2 cellular contexts compared by ENCODE assay signal in the genomic region with DNA sequence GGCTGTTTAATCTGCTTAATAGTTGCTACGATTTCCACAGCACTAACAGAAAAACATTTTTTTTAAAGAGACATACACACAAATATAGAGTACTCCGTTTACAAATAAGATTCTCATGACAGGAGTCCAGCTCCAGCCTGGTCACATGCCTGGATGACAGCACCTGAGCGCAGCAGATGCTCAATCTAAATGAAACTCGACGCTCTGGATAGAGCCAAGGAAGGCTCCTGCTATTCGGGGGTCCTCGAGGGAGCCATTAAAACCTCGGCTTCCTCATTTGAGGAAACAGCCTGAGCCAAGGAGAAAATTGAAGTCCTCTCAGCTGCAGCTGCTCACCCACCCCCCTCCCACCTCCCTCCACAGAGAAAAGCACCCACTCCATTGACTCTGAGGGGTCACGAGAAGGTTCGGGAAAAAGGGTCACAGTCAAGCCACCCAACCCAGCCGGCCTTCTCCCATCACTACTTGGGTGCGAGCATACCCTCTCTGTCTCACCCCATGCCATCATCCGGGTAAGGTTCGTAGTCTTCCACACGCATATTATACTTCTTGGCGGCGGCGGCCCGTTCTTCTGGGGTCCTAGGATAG.
TF ChIP-seq lines count a peak whose summit lies in the region.

No MANE protein-coding gene starts in this region.

TF ChIP-seq in K562, 482 proteins besides CTCF, POLR2A, EP300 and RAD21 (continues in another document):
- no peak for TF ChIP-seq BHLHE40 (IDR thresholded peaks at IDR 0.05; ENCODE audit: low read length)
- TF ChIP-seq, protein P1, sequence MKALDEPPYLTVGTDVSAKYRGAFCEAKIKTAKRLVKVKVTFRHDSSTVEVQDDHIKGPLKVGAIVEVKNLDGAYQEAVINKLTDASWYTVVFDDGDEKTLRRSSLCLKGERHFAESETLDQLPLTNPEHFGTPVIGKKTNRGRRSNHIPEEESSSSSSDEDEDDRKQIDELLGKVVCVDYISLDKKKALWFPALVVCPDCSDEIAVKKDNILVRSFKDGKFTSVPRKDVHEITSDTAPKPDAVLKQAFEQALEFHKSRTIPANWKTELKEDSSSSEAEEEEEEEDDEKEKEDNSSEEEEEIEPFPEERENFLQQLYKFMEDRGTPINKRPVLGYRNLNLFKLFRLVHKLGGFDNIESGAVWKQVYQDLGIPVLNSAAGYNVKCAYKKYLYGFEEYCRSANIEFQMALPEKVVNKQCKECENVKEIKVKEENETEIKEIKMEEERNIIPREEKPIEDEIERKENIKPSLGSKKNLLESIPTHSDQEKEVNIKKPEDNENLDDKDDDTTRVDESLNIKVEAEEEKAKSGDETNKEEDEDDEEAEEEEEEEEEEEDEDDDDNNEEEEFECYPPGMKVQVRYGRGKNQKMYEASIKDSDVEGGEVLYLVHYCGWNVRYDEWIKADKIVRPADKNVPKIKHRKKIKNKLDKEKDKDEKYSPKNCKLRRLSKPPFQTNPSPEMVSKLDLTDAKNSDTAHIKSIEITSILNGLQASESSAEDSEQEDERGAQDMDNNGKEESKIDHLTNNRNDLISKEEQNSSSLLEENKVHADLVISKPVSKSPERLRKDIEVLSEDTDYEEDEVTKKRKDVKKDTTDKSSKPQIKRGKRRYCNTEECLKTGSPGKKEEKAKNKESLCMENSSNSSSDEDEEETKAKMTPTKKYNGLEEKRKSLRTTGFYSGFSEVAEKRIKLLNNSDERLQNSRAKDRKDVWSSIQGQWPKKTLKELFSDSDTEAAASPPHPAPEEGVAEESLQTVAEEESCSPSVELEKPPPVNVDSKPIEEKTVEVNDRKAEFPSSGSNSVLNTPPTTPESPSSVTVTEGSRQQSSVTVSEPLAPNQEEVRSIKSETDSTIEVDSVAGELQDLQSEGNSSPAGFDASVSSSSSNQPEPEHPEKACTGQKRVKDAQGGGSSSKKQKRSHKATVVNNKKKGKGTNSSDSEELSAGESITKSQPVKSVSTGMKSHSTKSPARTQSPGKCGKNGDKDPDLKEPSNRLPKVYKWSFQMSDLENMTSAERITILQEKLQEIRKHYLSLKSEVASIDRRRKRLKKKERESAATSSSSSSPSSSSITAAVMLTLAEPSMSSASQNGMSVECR (CRISPR knock-in tag; IDR thresholded peaks at IDR 0.05) = peak; percentile 38; the same call in 1 of the 2 replicates
- TF ChIP-seq NFIX (CRISPR knock-in tag; IDR thresholded peaks at IDR 0.05; ENCODE audit: low read depth) = no peak
- TF ChIP-seq, protein P2, sequence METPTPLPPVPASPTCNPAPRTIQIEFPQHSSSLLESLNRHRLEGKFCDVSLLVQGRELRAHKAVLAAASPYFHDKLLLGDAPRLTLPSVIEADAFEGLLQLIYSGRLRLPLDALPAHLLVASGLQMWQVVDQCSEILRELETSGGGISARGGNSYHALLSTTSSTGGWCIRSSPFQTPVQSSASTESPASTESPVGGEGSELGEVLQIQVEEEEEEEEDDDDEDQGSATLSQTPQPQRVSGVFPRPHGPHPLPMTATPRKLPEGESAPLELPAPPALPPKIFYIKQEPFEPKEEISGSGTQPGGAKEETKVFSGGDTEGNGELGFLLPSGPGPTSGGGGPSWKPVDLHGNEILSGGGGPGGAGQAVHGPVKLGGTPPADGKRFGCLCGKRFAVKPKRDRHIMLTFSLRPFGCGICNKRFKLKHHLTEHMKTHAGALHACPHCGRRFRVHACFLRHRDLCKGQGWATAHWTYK (CRISPR knock-in tag; IDR thresholded peaks at IDR 0.05) = no peak
- no peak for TF ChIP-seq PRPF4 (IDR thresholded peaks at IDR 0.05; ENCODE audit: insufficient read depth, low read depth, low read length, poor library complexity, severe bottlenecking)
- TF ChIP-seq TRIM28 (IDR thresholded peaks at IDR 0.05) = no peak
- no peak for TF ChIP-seq TCFL5 (CRISPR knock-in tag; conservative IDR thresholded peaks at IDR 0.05)
- TF ChIP-seq PRMT5 (CRISPR knock-in tag; IDR thresholded peaks at IDR 0.05) = no peak
- TF ChIP-seq PCBP1 (IDR thresholded peaks at IDR 0.05; ENCODE audit: low read depth, low read length, poor library complexity, severe bottlenecking) = no peak
- TF ChIP-seq HNRNPK (IDR thresholded peaks at IDR 0.05; ENCODE audit: low read depth, low read length, poor library complexity, severe bottlenecking) = no peak
- no peak for TF ChIP-seq ZNF75A (CRISPR knock-in tag; IDR thresholded peaks at IDR 0.05)
- TF ChIP-seq, protein P3, sequence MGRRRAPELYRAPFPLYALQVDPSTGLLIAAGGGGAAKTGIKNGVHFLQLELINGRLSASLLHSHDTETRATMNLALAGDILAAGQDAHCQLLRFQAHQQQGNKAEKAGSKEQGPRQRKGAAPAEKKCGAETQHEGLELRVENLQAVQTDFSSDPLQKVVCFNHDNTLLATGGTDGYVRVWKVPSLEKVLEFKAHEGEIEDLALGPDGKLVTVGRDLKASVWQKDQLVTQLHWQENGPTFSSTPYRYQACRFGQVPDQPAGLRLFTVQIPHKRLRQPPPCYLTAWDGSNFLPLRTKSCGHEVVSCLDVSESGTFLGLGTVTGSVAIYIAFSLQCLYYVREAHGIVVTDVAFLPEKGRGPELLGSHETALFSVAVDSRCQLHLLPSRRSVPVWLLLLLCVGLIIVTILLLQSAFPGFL (CRISPR knock-in tag; IDR thresholded peaks at IDR 0.05) = no peak
- TF ChIP-seq ZNF766 (CRISPR knock-in tag; conservative IDR thresholded peaks at IDR 0.05) = no peak
- no peak for TF ChIP-seq PHF21A (IDR thresholded peaks at IDR 0.05; ENCODE audit: borderline replicate concordance, low read depth)
- TF ChIP-seq, protein P4, sequence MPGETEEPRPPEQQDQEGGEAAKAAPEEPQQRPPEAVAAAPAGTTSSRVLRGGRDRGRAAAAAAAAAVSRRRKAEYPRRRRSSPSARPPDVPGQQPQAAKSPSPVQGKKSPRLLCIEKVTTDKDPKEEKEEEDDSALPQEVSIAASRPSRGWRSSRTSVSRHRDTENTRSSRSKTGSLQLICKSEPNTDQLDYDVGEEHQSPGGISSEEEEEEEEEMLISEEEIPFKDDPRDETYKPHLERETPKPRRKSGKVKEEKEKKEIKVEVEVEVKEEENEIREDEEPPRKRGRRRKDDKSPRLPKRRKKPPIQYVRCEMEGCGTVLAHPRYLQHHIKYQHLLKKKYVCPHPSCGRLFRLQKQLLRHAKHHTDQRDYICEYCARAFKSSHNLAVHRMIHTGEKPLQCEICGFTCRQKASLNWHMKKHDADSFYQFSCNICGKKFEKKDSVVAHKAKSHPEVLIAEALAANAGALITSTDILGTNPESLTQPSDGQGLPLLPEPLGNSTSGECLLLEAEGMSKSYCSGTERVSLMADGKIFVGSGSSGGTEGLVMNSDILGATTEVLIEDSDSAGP (CRISPR knock-in tag; IDR thresholded peaks at IDR 0.05) = 0 out of 2 replicates have a peak, but pooled peaks have one; percentile 44
- TF ChIP-seq ZSCAN29 (IDR thresholded peaks at IDR 0.05) = no peak

TF ChIP-seq in liver, 16 proteins besides CTCF, POLR2A, EP300 and RAD21:
- no peak for TF ChIP-seq JUND (IDR thresholded peaks at IDR 0.05)
- TF ChIP-seq, protein P5, sequence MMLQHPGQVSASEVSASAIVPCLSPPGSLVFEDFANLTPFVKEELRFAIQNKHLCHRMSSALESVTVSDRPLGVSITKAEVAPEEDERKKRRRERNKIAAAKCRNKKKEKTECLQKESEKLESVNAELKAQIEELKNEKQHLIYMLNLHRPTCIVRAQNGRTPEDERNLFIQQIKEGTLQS (IDR thresholded peaks at IDR 0.05) = no peak
- TF ChIP-seq HNF4A (conservative IDR thresholded peaks at IDR 0.05) = no peak
- TF ChIP-seq, protein P6, sequence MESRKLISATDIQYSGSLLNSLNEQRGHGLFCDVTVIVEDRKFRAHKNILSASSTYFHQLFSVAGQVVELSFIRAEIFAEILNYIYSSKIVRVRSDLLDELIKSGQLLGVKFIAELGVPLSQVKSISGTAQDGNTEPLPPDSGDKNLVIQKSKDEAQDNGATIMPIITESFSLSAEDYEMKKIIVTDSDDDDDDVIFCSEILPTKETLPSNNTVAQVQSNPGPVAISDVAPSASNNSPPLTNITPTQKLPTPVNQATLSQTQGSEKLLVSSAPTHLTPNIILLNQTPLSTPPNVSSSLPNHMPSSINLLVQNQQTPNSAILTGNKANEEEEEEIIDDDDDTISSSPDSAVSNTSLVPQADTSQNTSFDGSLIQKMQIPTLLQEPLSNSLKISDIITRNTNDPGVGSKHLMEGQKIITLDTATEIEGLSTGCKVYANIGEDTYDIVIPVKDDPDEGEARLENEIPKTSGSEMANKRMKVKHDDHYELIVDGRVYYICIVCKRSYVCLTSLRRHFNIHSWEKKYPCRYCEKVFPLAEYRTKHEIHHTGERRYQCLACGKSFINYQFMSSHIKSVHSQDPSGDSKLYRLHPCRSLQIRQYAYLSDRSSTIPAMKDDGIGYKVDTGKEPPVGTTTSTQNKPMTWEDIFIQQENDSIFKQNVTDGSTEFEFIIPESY (IDR thresholded peaks at IDR 0.05) = no peak
- no peak for TF ChIP-seq YY1 (IDR thresholded peaks at IDR 0.05)
- TF ChIP-seq NR2F2 (IDR thresholded peaks at IDR 0.05) = no peak
- TF ChIP-seq, protein P7, sequence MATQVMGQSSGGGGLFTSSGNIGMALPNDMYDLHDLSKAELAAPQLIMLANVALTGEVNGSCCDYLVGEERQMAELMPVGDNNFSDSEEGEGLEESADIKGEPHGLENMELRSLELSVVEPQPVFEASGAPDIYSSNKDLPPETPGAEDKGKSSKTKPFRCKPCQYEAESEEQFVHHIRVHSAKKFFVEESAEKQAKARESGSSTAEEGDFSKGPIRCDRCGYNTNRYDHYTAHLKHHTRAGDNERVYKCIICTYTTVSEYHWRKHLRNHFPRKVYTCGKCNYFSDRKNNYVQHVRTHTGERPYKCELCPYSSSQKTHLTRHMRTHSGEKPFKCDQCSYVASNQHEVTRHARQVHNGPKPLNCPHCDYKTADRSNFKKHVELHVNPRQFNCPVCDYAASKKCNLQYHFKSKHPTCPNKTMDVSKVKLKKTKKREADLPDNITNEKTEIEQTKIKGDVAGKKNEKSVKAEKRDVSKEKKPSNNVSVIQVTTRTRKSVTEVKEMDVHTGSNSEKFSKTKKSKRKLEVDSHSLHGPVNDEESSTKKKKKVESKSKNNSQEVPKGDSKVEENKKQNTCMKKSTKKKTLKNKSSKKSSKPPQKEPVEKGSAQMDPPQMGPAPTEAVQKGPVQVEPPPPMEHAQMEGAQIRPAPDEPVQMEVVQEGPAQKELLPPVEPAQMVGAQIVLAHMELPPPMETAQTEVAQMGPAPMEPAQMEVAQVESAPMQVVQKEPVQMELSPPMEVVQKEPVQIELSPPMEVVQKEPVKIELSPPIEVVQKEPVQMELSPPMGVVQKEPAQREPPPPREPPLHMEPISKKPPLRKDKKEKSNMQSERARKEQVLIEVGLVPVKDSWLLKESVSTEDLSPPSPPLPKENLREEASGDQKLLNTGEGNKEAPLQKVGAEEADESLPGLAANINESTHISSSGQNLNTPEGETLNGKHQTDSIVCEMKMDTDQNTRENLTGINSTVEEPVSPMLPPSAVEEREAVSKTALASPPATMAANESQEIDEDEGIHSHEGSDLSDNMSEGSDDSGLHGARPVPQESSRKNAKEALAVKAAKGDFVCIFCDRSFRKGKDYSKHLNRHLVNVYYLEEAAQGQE (IDR thresholded peaks at IDR 0.05) = no peak
- no peak for TF ChIP-seq EGR1 (IDR thresholded peaks at IDR 0.05; ENCODE audit: low read depth in 2 of 2)
- no peak for TF ChIP-seq GABPA (IDR thresholded peaks at IDR 0.05 in 1 of 2, conservative IDR thresholded peaks at IDR 0.05 in 1 of 2)
